In the genomic region with DNA sequence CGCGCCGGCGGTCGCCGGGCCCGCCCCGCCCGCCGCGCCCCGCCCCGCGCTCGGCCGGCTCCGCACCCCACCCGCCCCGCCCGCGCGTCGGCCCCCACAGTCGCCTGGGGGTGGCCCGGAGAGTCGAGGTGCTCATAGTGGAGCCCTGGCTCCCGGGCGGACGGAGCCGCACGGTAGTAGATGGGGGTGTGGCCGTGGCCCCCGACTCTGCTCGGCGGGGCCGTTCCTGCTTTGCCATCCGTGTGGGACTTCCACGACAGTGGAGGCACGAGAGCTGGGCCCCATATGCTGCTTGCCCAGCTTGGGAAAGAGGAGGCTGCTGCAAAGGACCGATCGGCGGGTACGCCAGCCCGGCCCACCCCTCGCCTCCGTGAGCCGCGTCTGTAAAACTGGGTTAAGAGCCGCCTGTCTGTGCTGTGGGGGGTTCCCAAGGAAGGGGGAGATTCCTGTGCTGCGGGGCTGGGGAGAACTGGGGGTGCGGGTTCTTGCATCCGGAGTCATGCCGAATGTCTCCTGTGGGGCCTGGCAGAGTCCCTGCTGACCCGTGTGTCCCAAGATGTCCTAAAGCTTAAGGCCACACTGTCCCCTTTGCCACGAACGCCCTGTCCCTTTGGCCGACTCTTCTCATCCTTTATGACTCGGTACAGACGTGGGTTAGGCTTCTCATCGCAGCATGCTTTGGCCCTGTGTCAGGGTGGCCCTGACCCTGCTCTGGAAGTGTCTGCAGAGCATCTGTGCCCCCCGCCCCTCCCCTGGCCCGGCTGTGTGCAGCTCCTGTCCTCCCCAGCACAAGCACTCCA, we compare ENCODE assay signal across 8 cellular contexts. TPM values are rescaled to one million over a fixed set of nuclear protein-coding genes. Genes with fewer than 3 reads are reported as not detected.
DNase-seq lines count a peak whose midpoint lies in the region; ATAC-seq, FAIRE-seq and TF ChIP-seq lines count a peak whose summit lies in the region.

Gene OPRL1 (plus strand): TSS at position 70 of the 800 bp plus-strand sequence. CDS start 12,639 bp downstream, outside the sequence.

- H3K27me3 Mint-ChIP-seq in HFFc6 (ENCODE audit: insufficient read depth) = peaks cover 16% of the 10 kb centered on the region

- H3K9ac ChIP-seq in skeletal muscle satellite cell (ENCODE audit: low read depth, low read length) = peak within 1 kb of the TSS; percentile 88

- TF ChIP-seq CTCF in A549 (IDR thresholded peaks at IDR 0.05) (no peak), HFFc6 (IDR thresholded peaks at IDR 0.05) (no peak), right atrium auricular region (IDR thresholded peaks at IDR 0.05) (no peak)

- H3K27ac ChIP-seq in A549 (peak within 1 kb of the TSS; percentile 93 to 96), right atrium auricular region (peak within 1 kb of the TSS; percentile 81 to 88)

- H3K9me3 ChIP-seq in A549 (no peaks in the 10 kb centered on the region), right atrium auricular region (no peaks in the 10 kb centered on the region), skeletal muscle satellite cell (replicated peaks; ENCODE audit: low read length) (no peaks in the 10 kb centered on the region)

- H3K4me3 Mint-ChIP-seq in HFFc6 = peak within 1 kb of the TSS; percentile 89

- no peak for TF ChIP-seq POLR2A in A549 (IDR thresholded peaks at IDR 0.05; ENCODE audit: low read length)

- H3K36me3 ChIP-seq in right atrium auricular region (no peaks in the 10 kb centered on the region), skeletal muscle satellite cell (ENCODE audit: insufficient read depth, low read length) (no peaks in the 10 kb centered on the region)

- H3K4me1 ChIP-seq in A549 (peaks cover 27% of the 10 kb centered on the region), right atrium auricular region (peaks cover 0 to 64% of the 10 kb centered on the region in 2 donors), skeletal muscle satellite cell (ENCODE audit: control insufficient read depth, insufficient read depth, low read length) (peaks cover 37% of the 10 kb centered on the region)

- H3K27ac Mint-ChIP-seq in HFFc6 = 0 out of 2 replicates have a peak within 1 kb of the TSS, but pooled peaks have one; percentile 13

- TF ChIP-seq RAD21 in A549 (conservative IDR thresholded peaks at IDR 0.05 in 1 of 2, IDR thresholded peaks at IDR 0.05 in 1 of 2) = no peak

- no peaks in the 10 kb centered on the region for H3K36me3 Mint-ChIP-seq in HFFc6 (ENCODE audit: low read depth)

- H3K4me2 ChIP-seq in A549 (peak within 1 kb of the TSS; percentile 100), skeletal muscle satellite cell (ENCODE audit: low read length) (peak within 1 kb of the TSS; percentile 97)

- CTCF ChIA-PET in A549 (lab: Yijun Ruan, JAX) = interaction anchor here (0.6 to 9.1 kb wide), 8 partner anchors 11 to 100 kb away, joined by 3 to 121 read pairs (median 4); partner anchors contain the start of gene PRPF6

- H3K27me3 ChIP-seq in right atrium auricular region (peaks cover 0 to 7% of the 10 kb centered on the region in 2 donors), skeletal muscle satellite cell (ENCODE audit: control insufficient read depth, insufficient read depth, low read length) (peaks cover 23% of the 10 kb centered on the region)

- H3K4me3 ChIP-seq in A549 (peak within 1 kb of the TSS; percentile 89), right atrium auricular region (peak within 1 kb of the TSS; percentile 72 to 84), skeletal muscle satellite cell (ENCODE audit: low read length) (peak within 1 kb of the TSS; percentile 90)

- no peaks in the 10 kb centered on the region for H3K9me3 Mint-ChIP-seq in HFFc6

- ATAC-seq in A549 (peak in 1 of 2 experiments; percentile 1; a peak in 3 of 6 replicates), HG03521 (IDR thresholded peaks at IDR 0.05; ENCODE audit: unreplicated experiment) (no peak)

- WGBS in A549 (ENCODE audit: missing lambda C conversion rate) = 71% methylated on average over 20 of the region's 62 CpGs

- POLR2A ChIA-PET in A549 (lab: Yijun Ruan, JAX) = interaction anchor here (0.7 to 1.5 kb wide), 2 partner anchors 17 to 100 kb away, joined by 7 to 12 read pairs; partner anchors contain the start of gene TCEA2

- peaks cover 8% of the 10 kb centered on the region; the same call in 1 of the 2 replicates for H3K4me1 Mint-ChIP-seq in HFFc6 (ENCODE audit: low read depth)

- TF ChIP-seq EP300 in A549 (IDR thresholded peaks at IDR 0.05) = no peak

- DNase-seq in A549 (ENCODE audit: low read depth in 1 of 2, low spot score in 1 of 2) = no peak
- no peak for DNase-seq in HFFc6
- peak; percentile 28 for DNase-seq in activated gamma-delta T cell treated with anti-CD3 and anti-CD28 coated beads, Interleukin-2, amount 50 U/mL, for 16 hours (ENCODE audit: low read depth)
- peak; percentile 70 for DNase-seq in right atrium auricular region (ENCODE audit: low spot score)
- DNase-seq in superior temporal gyrus (ENCODE audit: extremely low spot score) = no peak
- no peak for DNase-seq in NOMO-1 (lab: John Stamatoyannopoulos, UW; ENCODE audit: unreplicated experiment in 2 of 2)

- FAIRE-seq in A549 (lab: Jason Lieb, UNC) = no peak

TF ChIP-seq in A549, 52 proteins besides CTCF, POLR2A, EP300 and RAD21:
- TF ChIP-seq RFX5 (IDR thresholded peaks at IDR 0.05) (no peak), PBX3 (IDR thresholded peaks at IDR 0.05) (no peak), FOSB (CRISPR knock-in tag; IDR thresholded peaks at IDR 0.05) (no peak)
- TF ChIP-seq, protein P1, sequence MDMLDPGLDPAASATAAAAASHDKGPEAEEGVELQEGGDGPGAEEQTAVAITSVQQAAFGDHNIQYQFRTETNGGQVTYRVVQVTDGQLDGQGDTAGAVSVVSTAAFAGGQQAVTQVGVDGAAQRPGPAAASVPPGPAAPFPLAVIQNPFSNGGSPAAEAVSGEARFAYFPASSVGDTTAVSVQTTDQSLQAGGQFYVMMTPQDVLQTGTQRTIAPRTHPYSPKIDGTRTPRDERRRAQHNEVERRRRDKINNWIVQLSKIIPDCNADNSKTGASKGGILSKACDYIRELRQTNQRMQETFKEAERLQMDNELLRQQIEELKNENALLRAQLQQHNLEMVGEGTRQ (IDR thresholded peaks at IDR 0.05) = no peak
- TF ChIP-seq, protein P2, sequence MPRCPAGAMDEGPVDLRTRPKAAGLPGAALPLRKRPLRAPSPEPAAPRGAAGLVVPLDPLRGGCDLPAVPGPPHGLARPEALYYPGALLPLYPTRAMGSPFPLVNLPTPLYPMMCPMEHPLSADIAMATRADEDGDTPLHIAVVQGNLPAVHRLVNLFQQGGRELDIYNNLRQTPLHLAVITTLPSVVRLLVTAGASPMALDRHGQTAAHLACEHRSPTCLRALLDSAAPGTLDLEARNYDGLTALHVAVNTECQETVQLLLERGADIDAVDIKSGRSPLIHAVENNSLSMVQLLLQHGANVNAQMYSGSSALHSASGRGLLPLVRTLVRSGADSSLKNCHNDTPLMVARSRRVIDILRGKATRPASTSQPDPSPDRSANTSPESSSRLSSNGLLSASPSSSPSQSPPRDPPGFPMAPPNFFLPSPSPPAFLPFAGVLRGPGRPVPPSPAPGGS (IDR thresholded peaks at IDR 0.05) = no peak

RNA-seq across cellular contexts. Expression of gene OPRL1, which starts in this region (rescaled TPM):
- polyA plus RNA-seq in A549 (2011; rRNA removed) (0.54 and 0.98 TPM in 2 replicates), A549 (2017; fragmentation: RNase III; extraction: RNeasy Plus Mini Kit Qiagen cat#74134 plus additional on column Dnase treatment) (0.83 to 1.5 TPM (median 1.2 TPM) in 3 replicates)
- 0.44 and 0.76 TPM in 2 replicates for polyA plus RNA-seq in A549 (2012; cell fraction: cytosol; rRNA removed)
- polyA plus RNA-seq in A549 (2012; cell fraction: nucleus; rRNA removed) = 2.1 and 2.3 TPM in 2 replicates
- 1.2 and 2.0 TPM in 2 replicates for polyA minus RNA-seq in A549 (2011; rRNA and poly(A)+ RNA removed)
- total RNA-seq in HFFc6 (2021; fragmentation: NEBNext Ultra II Directional; extraction: Animal tissue kit (Norgen Biotek cat#: 25700)) = under 1 TPM; 0.27 to 1.00 (median 0.41) TPM
- 1 to 10 TPM in 1 of 2 donors, under 1 TPM in 1; 0.75 to 1.4 TPM for total RNA-seq in right atrium auricular region
- total RNA-seq in skeletal muscle satellite cell (2012; rRNA removed) = 0.22 and 0.51 TPM in 2 replicates

Comparison
In these comparisons a context has a peak if more than half of its experiments do, and no peak if none do; other contexts are left out.
1. DNase-seq: peak in activated gamma-delta T cell treated with anti-CD3 and anti-CD28 coated beads, Interleukin-2, amount 50 U/mL, for 16 hours (single experiment) and right atrium auricular region (single experiment); none in A549 (0 of 2), HFFc6 (single experiment), superior temporal gyrus (single experiment) and NOMO-1 (0 of 2).
2. Peak in every context shown above with its lines, with median percentiles within 50 percentile points of each other: H3K4me3 ChIP-seq.